19 cellular contexts compared by ENCODE assay signal in the genomic region with DNA sequence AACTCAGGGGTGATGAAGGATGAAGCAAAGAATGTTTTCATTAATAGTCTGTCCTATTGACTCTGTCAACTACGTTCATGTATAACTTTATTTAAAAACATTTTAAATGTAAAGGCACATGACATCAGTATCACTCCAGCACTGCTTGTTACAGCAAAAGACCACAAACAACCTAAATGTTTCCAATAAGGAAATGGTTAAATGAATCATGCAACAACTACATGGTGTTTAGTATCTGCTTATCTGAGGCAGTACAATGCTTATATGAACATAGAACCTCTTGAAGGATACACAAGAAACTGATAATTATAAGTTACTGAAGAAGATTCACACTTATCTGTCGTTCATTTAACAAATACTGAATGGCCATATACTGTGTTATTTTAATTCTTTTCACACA.
"Had no signal": no experiment of that assay in that cellular context is flagged by ENCODE, and none has a peak within 500 bp of the region (broad histone marks: within the 10 kb centered on the region; RNA-seq: fewer than 3 reads in every experiment).

No MANE protein-coding gene starts in this region.

- H3K27me3 ChIP-seq: suprapubic skin had no signal

- H3K27ac Mint-ChIP-seq: dendritic cell treated with granulocyte-macrophage colony-stimulating factor and Interleukin-4, amounts not matched to agents 40 ng/mL and 50 ng/mL, for 4 days; endodermal cell; nephron; progenitor cell of endocrine pancreas; WTC11 had no signal

- FAIRE-seq: astrocyte, bronchial epithelial cell had no signal

- H3K4me3 ChIP-seq: lower lobe of right lung, skin epidermis, suprapubic skin had no signal

- H3K27me3 Mint-ChIP-seq: dendritic cell treated with granulocyte-macrophage colony-stimulating factor and Interleukin-4, amounts not matched to agents 40 ng/mL and 50 ng/mL, for 4 days; progenitor cell of endocrine pancreas had no signal

- ATAC-seq: activated T-cell treated with anti-CD3 and anti-CD28 coated beads, Interleukin-2, amount 50 U/mL, for 4 hours; left cardiac atrium; lower lobe of right lung; right cardiac atrium; WTC11 had no signal

- H3K27ac ChIP-seq: lower lobe of right lung, skin epidermis, suprapubic skin had no signal

- H3K9me3 ChIP-seq: lower lobe of right lung, suprapubic skin had no signal

- H3K36me3 ChIP-seq: lower lobe of right lung, suprapubic skin had no signal

- H3K4me1 ChIP-seq: suprapubic skin had no signal

- DNase-seq: activated CD4-positive, alpha-beta T cell treated with anti-CD3 and anti-CD28 coated beads, Interleukin-2, amount 50 U/mL, for 1 hour; activated gamma-delta T cell treated with Interleukin-2 at 50 U/mL for 16 hours; activated T-cell treated with anti-CD3 and anti-CD28 coated beads, Interleukin-2, amount 50 U/mL, for 4 hours; endodermal cell; left cardiac atrium; lower lobe of right lung; occipital lobe; right cardiac atrium; stimulated activated CD4-positive, alpha-beta T cell treated with anti-CD3 and anti-CD28 coated beads, Interleukin-4, amount 100 ng/mL, for 24 hours; stimulated activated naive CD4-positive, alpha-beta T cell treated with Interleukin-2 at 50 U/mL for 16 hours; trophoblast cell had no signal

- H3K4me3 Mint-ChIP-seq: activated T-cell treated with anti-CD3 and anti-CD28 coated beads, Interleukin-2, amount 50 U/mL, for 4 hours; dendritic cell treated with granulocyte-macrophage colony-stimulating factor and Interleukin-4, amounts not matched to agents 40 ng/mL and 50 ng/mL, for 4 days; endodermal cell; nephron; WTC11 had no signal

- H3K9me3 Mint-ChIP-seq: activated T-cell treated with anti-CD3 and anti-CD28 coated beads, Interleukin-2, amount 50 U/mL, for 4 hours; dendritic cell treated with granulocyte-macrophage colony-stimulating factor and Interleukin-4, amounts not matched to agents 40 ng/mL and 50 ng/mL, for 4 days; endodermal cell; WTC11 had no signal
